ENCODE assay signal across 8 cellular contexts in genomic region chr4:6269400-6269650, GRCh38. TPM values are rescaled to one million over a fixed set of nuclear protein-coding genes. Genes with fewer than 3 reads are reported as not detected.
DNase-seq lines count a peak whose midpoint lies in the region; ATAC-seq and TF ChIP-seq lines count a peak whose summit lies in the region.

No MANE protein-coding gene starts in this region.

- intact Hi-C loops in sigmoid colon (cut with DNase I) = loop anchor here (5.0 kb wide), 2 partner anchors 38 to 58 kb away; no protein-coding TSS in a partner anchor

- no peak for TF ChIP-seq POLR2A in sigmoid colon (IDR thresholded peaks at IDR 0.05)

- no peak overlapping the region for H3K9ac ChIP-seq in NT2/D1 (ENCODE audit: insufficient read length, low read depth)

- H3K4me3 ChIP-seq in NT2/D1 (ENCODE audit: insufficient read length, low read depth) (peak overlapping the region; percentile 3), epithelial cell of esophagus (ENCODE audit: low read length) (peak overlapping the region; percentile 26), sigmoid colon (peak overlapping the region in 3 of 4 donors; percentile 83 to 86 (median 85))

- peak; percentile 0 for ATAC-seq in GM19452 (IDR thresholded peaks at IDR 0.05; ENCODE audit: unreplicated experiment)
- ATAC-seq in HG03520 (IDR thresholded peaks at IDR 0.05; ENCODE audit: unreplicated experiment) = no peak

- DNase-seq in NT2/D1 (ENCODE audit: low read depth, low spot score) = no peak
- DNase-seq in epithelial cell of esophagus (ENCODE audit: low read depth) = no peak
- DNase-seq in sigmoid colon = no peak
- DNase-seq in effector CD4-positive, alpha-beta T cell = no peak
- DNase-seq in NCI-H2081 treated with DMSO at 0.1 percent for 48 hours (lab: John Stamatoyannopoulos, UW) = no peak
- no peak for DNase-seq in anterior cingulate cortex (lab: John Stamatoyannopoulos, UW)

- WGBS in sigmoid colon, 2 donors = 1 to 2% methylated on average over 24 of the region's 24 CpGs

- no peak for TF ChIP-seq CTCF in epithelial cell of esophagus (IDR thresholded peaks at IDR 0.05; ENCODE audit: insufficient read depth, low read depth, low read length, missing control alignments)
- TF ChIP-seq CTCF in sigmoid colon (IDR thresholded peaks at IDR 0.05) = no peak

- H3K27me3 ChIP-seq in NT2/D1 (ENCODE audit: insufficient read depth, insufficient read length) = peaks cover 26% of the 10 kb centered on the region
- no peaks in the 10 kb centered on the region for H3K27me3 ChIP-seq in sigmoid colon

- H3K4me1 ChIP-seq in NT2/D1 (ENCODE audit: insufficient read depth, insufficient read length) (peaks cover 27% of the 10 kb centered on the region), sigmoid colon (peaks cover 0 to 49% (median 47%) of the 10 kb centered on the region in 4 donors)

- H3K9me3 ChIP-seq in NT2/D1 (ENCODE audit: insufficient read depth, low read length) (no peaks in the 10 kb centered on the region), sigmoid colon (no peaks in the 10 kb centered on the region)

- peak overlapping the region; percentile 67 to 96 (median 79) for H3K27ac ChIP-seq in sigmoid colon

- no peak for TF ChIP-seq EP300 in sigmoid colon (IDR thresholded peaks at IDR 0.05)

- H3K36me3 ChIP-seq in NT2/D1 (ENCODE audit: insufficient read depth, insufficient read length, low read length) = no peaks in the 10 kb centered on the region
- H3K36me3 ChIP-seq in sigmoid colon = no peaks in the 10 kb centered on the region

RNA-seq across cellular contexts. Expression of gene WFS1, which starts 0.3 kb away (rescaled TPM):
- total RNA-seq in sigmoid colon = 10 to 100 TPM; 34.6 to 69.0 (median 47.2) TPM
- polyA plus RNA-seq in sigmoid colon = 10 to 100 TPM in 1 of 3 donors, 1 to 10 TPM in 2; 1.4 to 10.1 (median 3.6) TPM

Comparison
In these comparisons a context has a peak if more than half of its experiments do, and no peak if none do; other contexts are left out.
1. H3K4me3 ChIP-seq: peak in every context shown above with its lines; median percentile 85 in sigmoid colon; 26 in epithelial cell of esophagus; 3 in NT2/D1.